ENCODE assay signal across 8 cellular contexts in the genomic region with DNA sequence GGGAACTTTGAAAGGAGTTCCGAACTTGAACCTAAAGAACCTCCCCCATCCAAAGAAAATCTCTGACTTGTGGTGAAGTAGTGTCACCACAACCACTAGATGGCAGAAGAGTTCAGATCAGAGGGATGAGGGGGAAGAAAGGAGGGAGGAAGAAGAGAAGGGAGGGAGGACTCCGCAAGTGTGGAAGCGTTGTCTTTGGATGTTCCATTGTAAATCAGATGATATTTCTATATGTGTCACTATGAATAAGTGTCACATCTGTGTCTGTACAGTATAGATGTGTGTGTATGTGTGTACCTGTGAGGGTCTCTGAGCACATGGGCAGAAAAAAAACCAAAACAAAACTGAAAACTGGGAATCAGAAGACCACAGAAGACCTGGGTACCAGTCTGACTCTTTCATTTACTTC. TPM values are rescaled to one million over a fixed set of nuclear protein-coding genes. Genes with fewer than 3 reads are reported as not detected.
A peak's percentile ranks its signal among the peaks of the same experiment; 100 is the strongest.
DNase-seq lines count a peak whose midpoint lies in the region; ATAC-seq and TF ChIP-seq lines count a peak whose summit lies in the region.

No MANE protein-coding gene starts in this region.

- ATAC-seq in activated T-cell treated with anti-CD3 and anti-CD28 coated beads, Interleukin-2, amount 50 U/mL, for 4 hours: peak; percentile 85 to 87
- ATAC-seq in gastrocnemius medialis (peak; percentile 76 to 85), HG03432 (IDR thresholded peaks at IDR 0.05; ENCODE audit: unreplicated experiment) (no peak)

- no peak for DNase-seq in activated T-cell treated with anti-CD3 and anti-CD28 coated beads, Interleukin-2, amount 50 U/mL, for 4 hours
- DNase-seq in activated T-cell treated with anti-CD3 and anti-CD28 coated beads, Interleukin-2, amount 50 U/mL, for 1 hour: no peak
- DNase-seq in Kasumi-1 (lab: John Stamatoyannopoulos, UW) (peak; percentile 88 to 95), OCI-M1 (lab: John Stamatoyannopoulos, UW) (peak; percentile 89), ascending aorta (ENCODE audit: low spot score in 2 of 2) (no peak), hepatic stellate cell (ENCODE audit: low spot score) (peak; percentile 83), gastrocnemius medialis (peak in 1 of 2 donors; percentile 9)

- H3K4me3 Mint-ChIP-seq in activated T-cell treated with anti-CD3 and anti-CD28 coated beads, Interleukin-2, amount 50 U/mL, for 4 hours: no peak overlapping the region

- intact Hi-C loops in ascending aorta (cut with DNase I): loop anchor here (10.0 kb wide), 1 partner anchor 216 kb away; no protein-coding TSS in a partner anchor
- intact Hi-C loops in gastrocnemius medialis (cut with DNase I; ENCODE audit: low total_unique reads): loop anchor here (2.0 to 10.0 kb wide), 3 partner anchors 190 to 554 kb away; a partner anchor contains a TSS

- no peaks in the 10 kb centered on the region for H3K9me3 Mint-ChIP-seq in activated T-cell treated with anti-CD3 and anti-CD28 coated beads, Interleukin-2, amount 50 U/mL, for 4 hours

- H3K9me3 ChIP-seq in ascending aorta: no peaks in the 10 kb centered on the region
- no peaks in the 10 kb centered on the region for H3K9me3 ChIP-seq in gastrocnemius medialis

- no peaks in the 10 kb centered on the region for H3K36me3 Mint-ChIP-seq in activated T-cell treated with anti-CD3 and anti-CD28 coated beads, Interleukin-2, amount 50 U/mL, for 4 hours (ENCODE audit: insufficient read depth)

- TF ChIP-seq POLR2A in gastrocnemius medialis (IDR thresholded peaks at IDR 0.05): no peak

- peak; percentile 62 to 79 (median 65) for TF ChIP-seq CTCF in ascending aorta (IDR thresholded peaks at IDR 0.05)
- peak; percentile 58 to 79 (median 70) for TF ChIP-seq CTCF in gastrocnemius medialis (IDR thresholded peaks at IDR 0.05 in 4 of 5, conservative IDR thresholded peaks at IDR 0.05 in 1 of 5)

- peaks cover 0 to 2% of the 10 kb centered on the region in 2 donors for H3K4me1 ChIP-seq in ascending aorta
- H3K4me1 ChIP-seq in gastrocnemius medialis: no peaks in the 10 kb centered on the region

- peaks cover 9% of the 10 kb centered on the region for H3K4me1 Mint-ChIP-seq in activated T-cell treated with anti-CD3 and anti-CD28 coated beads, Interleukin-2, amount 50 U/mL, for 4 hours (ENCODE audit: low read depth)

- no peaks in the 10 kb centered on the region for H3K27me3 Mint-ChIP-seq in activated T-cell treated with anti-CD3 and anti-CD28 coated beads, Interleukin-2, amount 50 U/mL, for 4 hours (ENCODE audit: low read depth)

- H3K27me3 ChIP-seq in ascending aorta (no peaks in the 10 kb centered on the region), gastrocnemius medialis (no peaks in the 10 kb centered on the region)

- in situ Hi-C loops in gastrocnemius medialis (cut with MboI; ENCODE audit: low sequenced_read_pairs in 4 of 4): loop anchor here (25.0 kb wide), 3 partner anchors 224 to 649 kb away; a partner anchor contains a TSS

- H3K36me3 ChIP-seq in ascending aorta: no peaks in the 10 kb centered on the region
- no peaks in the 10 kb centered on the region for H3K36me3 ChIP-seq in gastrocnemius medialis

- H3K27ac ChIP-seq in ascending aorta (no peak overlapping the region), gastrocnemius medialis (no peak overlapping the region)

- H3K4me3 ChIP-seq in ascending aorta: peak overlapping the region in 1 of 2 donors; percentile 26
- no peak overlapping the region for H3K4me3 ChIP-seq in gastrocnemius medialis

RNA-seq across cellular contexts. Expression of a gene that starts 16.9 kb away (rescaled TPM):
- 1 to 10 TPM; 3.2 to 3.4 (median 3.3) TPM for total RNA-seq in activated T-cell treated with anti-CD3 and anti-CD28 coated beads, Interleukin-2, amount 50 U/mL, for 4 hours
- total RNA-seq in ascending aorta (2.0 TPM), gastrocnemius medialis (under 1 TPM; 0.41 to 0.81 (median 0.69) TPM)

RNA-seq across cellular contexts. Expression of a gene that starts 27.8 kb away (rescaled TPM):
- 10 to 100 TPM; 58.1 to 65.6 (median 64.4) TPM for total RNA-seq in activated T-cell treated with anti-CD3 and anti-CD28 coated beads, Interleukin-2, amount 50 U/mL, for 4 hours
- 14.5 TPM for total RNA-seq in ascending aorta
- 10 to 100 TPM; 11.9 to 20.0 (median 14.8) TPM for total RNA-seq in gastrocnemius medialis

Comparison
In these comparisons a context has a peak if more than half of its experiments do, and no peak if none do; other contexts are left out.
1. DNase-seq: peak in Kasumi-1 (2 of 2), OCI-M1 (single experiment) and hepatic stellate cell (single experiment); none in activated T-cell treated with anti-CD3 and anti-CD28 coated beads, Interleukin-2, amount 50 U/mL, for 4 hours (single experiment), activated T-cell treated with anti-CD3 and anti-CD28 coated beads, Interleukin-2, amount 50 U/mL, for 1 hour (single experiment) and ascending aorta (0 of 2).